In the genomic region with DNA sequence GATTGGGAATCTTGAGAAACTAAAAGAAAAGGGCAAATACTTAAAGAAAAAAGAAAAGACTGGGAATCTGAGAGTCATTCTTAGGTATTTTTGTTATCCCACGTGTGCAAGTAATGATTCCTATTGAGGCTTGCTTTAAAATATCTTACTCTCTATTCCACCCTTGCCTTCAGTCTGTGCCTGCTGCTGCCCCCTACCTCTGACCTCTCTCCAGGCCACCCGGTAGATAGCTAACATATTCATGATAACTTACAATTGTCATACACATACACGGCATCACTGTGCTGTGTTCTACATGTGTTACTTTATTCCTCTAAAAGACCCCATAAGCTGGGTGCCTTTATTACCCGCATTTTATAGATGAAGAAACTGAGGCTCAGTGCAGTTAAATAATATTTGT, we compare ENCODE assay signal across 16 cellular contexts.
"Had no signal": no experiment of that assay in that cellular context is flagged by ENCODE, and none has a peak within 500 bp of the region (broad histone marks: within the 10 kb centered on the region; RNA-seq: fewer than 3 reads in every experiment).

No MANE protein-coding gene starts in this region.

- H2AFZ ChIP-seq: parathyroid adenoma had no signal

- H3K27me3 Mint-ChIP-seq: activated naive CD8-positive, alpha-beta T cell treated with anti-CD3 and anti-CD28 coated beads for 36 hours; dendritic cell treated with granulocyte-macrophage colony-stimulating factor and Interleukin-4, amounts not matched to agents 40 ng/mL and 50 ng/mL, for 4 days had no signal

- H3K9me3 ChIP-seq: esophagus muscularis mucosa, stomach, tibial artery, vagina had no signal

- H3K27ac ChIP-seq: brain microvascular endothelial cell, esophagus muscularis mucosa, parathyroid adenoma, stomach, tibial artery, vagina had no signal

- H3K36me3 Mint-ChIP-seq: activated naive CD8-positive, alpha-beta T cell treated with anti-CD3 and anti-CD28 coated beads for 36 hours had no signal

- H3K27me3 ChIP-seq: brain microvascular endothelial cell, esophagus muscularis mucosa, stomach, tibial artery, vagina had no signal

- H3K36me3 ChIP-seq: brain microvascular endothelial cell, esophagus muscularis mucosa, stomach, tibial artery, vagina had no signal

- H3K4me3 ChIP-seq: esophagus muscularis mucosa, stomach, tibial artery, vagina had no signal

- ATAC-seq: activated CD4-positive, CD25-positive, alpha-beta regulatory T cell treated with anti-CD3 and anti-CD28 coated beads, Interleukin-2, amount 50 U/mL, for 24 hours; activated T-cell treated with anti-CD3 and anti-CD28 coated beads, Interleukin-2, amount 50 U/mL, for 4 hours; left colon; naive thymus-derived CD4-positive, alpha-beta T cell had no signal

- H3K9me3 Mint-ChIP-seq: activated naive CD8-positive, alpha-beta T cell treated with anti-CD3 and anti-CD28 coated beads for 36 hours; dendritic cell treated with granulocyte-macrophage colony-stimulating factor and Interleukin-4, amounts not matched to agents 40 ng/mL and 50 ng/mL, for 4 days had no signal

- H3K4me1 ChIP-seq: esophagus muscularis mucosa, tibial artery, vagina had no signal

- DNase-seq: activated gamma-delta T cell; activated naive CD8-positive, alpha-beta T cell treated with anti-CD3 and anti-CD28 coated beads for 36 hours; activated T-cell treated with anti-CD3 and anti-CD28 coated beads, Interleukin-2, amount 50 U/mL, for 4 hours; brain microvascular endothelial cell; foreskin fibroblast; glutamatergic neuron; left colon; stimulated activated CD4-positive, alpha-beta T cell treated with anti-CD3 and anti-CD28 coated beads, Interleukin-15, amount 100 ng/mL, for 24 hours; stomach; tibial artery had no signal

- H3K9ac ChIP-seq: parathyroid adenoma had no signal

- H3K79me2 ChIP-seq: parathyroid adenoma had no signal

- H3K4me1 Mint-ChIP-seq: naive thymus-derived CD4-positive, alpha-beta T cell had no signal

- H3K4me3 Mint-ChIP-seq: activated naive CD8-positive, alpha-beta T cell treated with anti-CD3 and anti-CD28 coated beads for 36 hours; activated T-cell treated with anti-CD3 and anti-CD28 coated beads, Interleukin-2, amount 50 U/mL, for 4 hours; dendritic cell treated with granulocyte-macrophage colony-stimulating factor and Interleukin-4, amounts not matched to agents 40 ng/mL and 50 ng/mL, for 4 days; naive thymus-derived CD4-positive, alpha-beta T cell had no signal

- H3K27ac Mint-ChIP-seq: activated naive CD8-positive, alpha-beta T cell treated with anti-CD3 and anti-CD28 coated beads for 36 hours; dendritic cell treated with granulocyte-macrophage colony-stimulating factor and Interleukin-4, amounts not matched to agents 40 ng/mL and 50 ng/mL, for 4 days; naive thymus-derived CD4-positive, alpha-beta T cell had no signal
